Comparison of ENCODE assay signal across 28 cellular contexts in the genomic region with DNA sequence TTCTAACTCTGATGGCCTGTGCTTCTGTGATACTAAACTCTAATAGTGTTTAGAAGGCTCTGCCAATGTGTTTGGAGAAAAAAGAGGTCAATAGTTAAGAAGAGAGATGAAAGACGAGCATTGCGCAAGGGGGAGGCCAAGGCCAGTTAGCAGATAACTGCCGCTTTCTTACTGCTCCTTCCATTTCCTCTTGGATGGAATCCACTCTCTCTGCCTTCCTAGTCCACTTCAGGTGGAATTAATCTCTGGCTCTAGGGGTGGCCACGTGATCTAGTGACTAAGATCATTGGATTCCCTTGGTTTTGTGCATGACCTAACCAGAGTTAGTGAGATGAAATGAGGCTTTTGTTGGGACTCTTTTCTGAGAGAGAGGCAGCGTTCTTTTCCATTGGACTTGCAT.
DNase-seq lines count a peak whose midpoint lies in the region; ATAC-seq, FAIRE-seq and TF ChIP-seq lines count a peak whose summit lies in the region.
"Had no signal": no experiment of that assay in that cellular context is flagged by ENCODE, and none has a peak within 500 bp of the region (broad histone marks: within the 10 kb centered on the region; RNA-seq: fewer than 3 reads in every experiment).

No MANE protein-coding gene starts in this region.

- TF ChIP-seq CTCF in A549 (IDR thresholded peaks at IDR 0.05): no peak
- TF ChIP-seq CTCF in left lung (IDR thresholded peaks at IDR 0.05): no peak
- no peak for TF ChIP-seq CTCF in gastrocnemius medialis (IDR thresholded peaks at IDR 0.05 in 4 of 5, conservative IDR thresholded peaks at IDR 0.05 in 1 of 5)

- CTCF ChIA-PET in A549 (lab: Yijun Ruan, JAX): no interaction called here

- H3K9me3 ChIP-seq in A549 (no peaks in the 10 kb centered on the region), left lung (no peaks in the 10 kb centered on the region), gastrocnemius medialis (no peaks in the 10 kb centered on the region)

- H3K27ac ChIP-seq in A549 (no peak overlapping the region), left lung (no peak overlapping the region), gastrocnemius medialis (no peak overlapping the region)
- H3K27ac ChIP-seq: cardiac muscle cell, parathyroid adenoma had no signal

- FAIRE-seq in A549 (lab: Jason Lieb, UNC): no peak
- FAIRE-seq: endometrium, HTR-8/SVneo had no signal

- in situ Hi-C loops in SK-MEL-5 (cut with HindIII; ENCODE audit: low pct_unique_long_range_greater_than_20kb, low sequenced_read_pairs): no loop called here
- in situ Hi-C loops in gastrocnemius medialis (cut with MboI; ENCODE audit: low sequenced_read_pairs in 4 of 4): no loop called here

- H3K4me3 ChIP-seq in A549 (no peak overlapping the region), left lung (no peak overlapping the region), gastrocnemius medialis (no peak overlapping the region)
- H3K4me3 ChIP-seq: cardiac muscle cell had no signal

- H3K36me3 ChIP-seq in left lung: no peaks in the 10 kb centered on the region
- no peaks in the 10 kb centered on the region for H3K36me3 ChIP-seq in gastrocnemius medialis
- H3K36me3 ChIP-seq: cardiac muscle cell had no signal

- H3K27me3 ChIP-seq in left lung: peaks cover 0 to 12% of the 10 kb centered on the region in 2 donors
- H3K27me3 ChIP-seq in gastrocnemius medialis: peaks cover 0 to 14% (median under 1%) of the 10 kb centered on the region in 3 donors

- intact Hi-C loops in left lung (cut with DNase I) (no loop called here), gastrocnemius medialis (cut with DNase I; ENCODE audit: low total_unique reads) (no loop called here), left cardiac atrium (cut with DNase I) (loop anchor here in 1 of 2 donors (10.0 kb wide), 1 partner anchor 239 kb away; no protein-coding TSS in a partner anchor)

- no peak for TF ChIP-seq POLR2A in A549 (IDR thresholded peaks at IDR 0.05; ENCODE audit: low read length)
- TF ChIP-seq POLR2A in gastrocnemius medialis (IDR thresholded peaks at IDR 0.05): no peak

- H3K4me1 ChIP-seq in A549 (no peaks in the 10 kb centered on the region), left lung (no peaks in the 10 kb centered on the region), gastrocnemius medialis (no peaks in the 10 kb centered on the region)
- H3K4me1 ChIP-seq: parathyroid adenoma had no signal

- POLR2A ChIA-PET in A549 (lab: Yijun Ruan, JAX): no interaction called here

- H3K4me2 ChIP-seq in A549: no peak overlapping the region

- DNase-seq in A549 (ENCODE audit: low read depth in 1 of 2, low spot score in 1 of 2) (no peak), Daoy (ENCODE audit: low read depth) (peak; percentile 17), SK-MEL-5 (ENCODE audit: low read depth, low spot score) (peak; percentile 73), left lung (no peak), gastrocnemius medialis (no peak), left cardiac atrium (no peak)
- DNase-seq: activated CD4-positive, alpha-beta memory T cell treated with anti-CD3 and anti-CD28 coated beads, Interleukin-2, amount 10 ng/mL, durations not matched to agents 7 days and 5 days; activated naive CD4-positive, alpha-beta T cell; activated T-cell treated with anti-CD3 and anti-CD28 coated beads, Interleukin-2, amount 50 U/mL, for 24 hours; amniotic stem cell; DMS 273 treated with DMSO at 0.1 percent for 48 hours; GDM1; Karpas-422; NCI-H1092; NCI-H2107; NCI-H748 treated with DMSO at 0.1 percent for 48 hours; nephron progenitor cell; stimulated activated CD8-positive, alpha-beta memory T cell treated with anti-CD3 and anti-CD28 coated beads, Interleukin-4, amount 100 ng/mL, for 48 hours had no signal

- WGBS in A549 (ENCODE audit: missing lambda C conversion rate): 43% methylated on average over 5 of the region's 5 CpGs

- TF ChIP-seq RAD21 in A549 (conservative IDR thresholded peaks at IDR 0.05 in 1 of 2, IDR thresholded peaks at IDR 0.05 in 1 of 2): no peak

- no peak for ATAC-seq in A549
- ATAC-seq in left lung: peak; percentile 24
- no peak for ATAC-seq in gastrocnemius medialis
- ATAC-seq in HG03097 (IDR thresholded peaks at IDR 0.05; ENCODE audit: low FRiP score, unreplicated experiment): no peak
- ATAC-seq in left cardiac atrium: no peak
- no peak for ATAC-seq in GM21381 (IDR thresholded peaks at IDR 0.05; ENCODE audit: unreplicated experiment)
- ATAC-seq: HCT116, left lobe of liver, Right ventricle myocardium inferior, sciatic nerve had no signal

- no peak for TF ChIP-seq EP300 in A549 (IDR thresholded peaks at IDR 0.05)

TF ChIP-seq in A549, 52 proteins besides CTCF, POLR2A, EP300 and RAD21:
- TF ChIP-seq KDM5A (IDR thresholded peaks at IDR 0.05) (no peak), CEBPB (IDR thresholded peaks at IDR 0.05) (peak; percentile 27 to 32; a peak in 2 of 4 replicates), MYC (IDR thresholded peaks at IDR 0.05; ENCODE audit: borderline replicate concordance, low read length) (no peak), HOXB13 (CRISPR knock-in tag; IDR thresholded peaks at IDR 0.05; ENCODE audit: low read depth) (no peak)

Comparison
In these comparisons a context has a peak if more than half of its experiments do, and no peak if none do; other contexts are left out.
1. DNase-seq: peak in Daoy (single experiment) and SK-MEL-5 (single experiment); none in A549 (0 of 2), left lung (0 of 2), gastrocnemius medialis (0 of 2) and left cardiac atrium (single experiment).